ENCODE assay signal across 8 cellular contexts in the genomic region with DNA sequence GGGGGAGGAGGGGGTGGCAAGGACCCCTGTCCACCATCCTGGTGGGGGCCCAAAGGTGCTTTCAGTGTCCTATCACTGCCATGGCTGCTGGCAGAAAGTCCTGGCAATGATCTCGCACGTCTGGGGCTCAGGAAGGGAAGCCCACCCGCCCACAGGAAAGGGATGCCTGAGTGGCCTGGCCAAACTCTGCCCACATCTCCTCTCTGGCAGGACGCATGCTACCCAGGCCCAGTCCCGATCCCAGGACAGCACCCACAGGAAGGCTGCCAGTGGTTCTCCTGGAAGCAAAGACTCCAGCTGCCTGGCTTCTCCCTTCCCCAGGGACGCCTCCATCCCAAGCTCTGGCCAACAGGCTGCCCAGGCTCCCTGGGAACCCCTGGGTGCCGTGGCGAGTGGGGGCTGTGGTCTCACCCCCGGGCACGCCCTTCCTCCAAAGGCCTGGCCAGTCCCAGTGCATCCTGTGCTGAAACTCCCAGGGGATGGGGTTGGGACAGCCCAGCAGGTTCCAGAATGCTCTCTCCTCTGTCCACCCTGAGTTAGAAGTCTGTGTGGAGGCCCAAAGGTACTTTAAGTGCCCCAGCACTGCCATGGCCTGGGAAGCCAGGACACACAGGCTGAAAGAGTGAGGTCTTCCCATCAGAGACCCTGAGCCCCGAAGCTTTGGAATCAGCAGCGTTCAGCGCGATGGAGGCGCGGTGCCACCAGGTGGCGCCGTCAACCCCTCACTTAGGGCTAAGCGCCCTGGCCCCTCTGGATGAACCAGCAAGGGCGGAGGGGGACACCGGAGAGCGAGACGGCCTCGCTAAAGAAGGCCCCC. TPM values are rescaled to one million over a fixed set of nuclear protein-coding genes. Genes with fewer than 3 reads are reported as not detected.
DNase-seq lines count a peak whose midpoint lies in the region; ATAC-seq lines count a peak whose summit lies in the region.

No MANE protein-coding gene starts in this region.

- no peak for ATAC-seq in GM21737 (IDR thresholded peaks at IDR 0.05; ENCODE audit: unreplicated experiment)

- peak; percentile 37 for DNase-seq in COR-L47 (lab: John Stamatoyannopoulos, UW)
- DNase-seq in HCEC 1CT = peak; percentile 48
- peak; percentile 44 for DNase-seq in NCI-H460 (ENCODE audit: extremely low read depth, low read depth)
- DNase-seq in activated CD4-positive, alpha-beta T cell treated with anti-CD3 and anti-CD28 coated beads, Interleukin-2, amount 50 U/mL, for 1 hour = peak; percentile 69
- peak; percentile 11 to 64 for DNase-seq in dermis microvascular lymphatic vessel endothelial cell (ENCODE audit: low read depth in 2 of 2)
- DNase-seq in medulla oblongata (ENCODE audit: extremely low spot score) = peak; percentile 66
- peak; percentile 55 for DNase-seq in stimulated activated CD8-positive, alpha-beta memory T cell treated with anti-CD3 and anti-CD28 coated beads, Interleukin-15, amount 100 ng/mL, for 24 hours (ENCODE audit: low read depth)

RNA-seq across cellular contexts. Expression of a gene that starts 29.8 kb away (rescaled TPM):
- 14.8 and 16.1 TPM in 2 replicates for total RNA-seq in NCI-H460 (2014; rRNA removed; shearing (Covaris generic))
- 7.5 and 29.9 TPM in 2 replicates for polyA plus RNA-seq in NCI-H460 (2014; cell fraction: nucleus; rRNA removed)
- total RNA-seq in dermis microvascular lymphatic vessel endothelial cell = 16.3 and 25.7 TPM in 2 replicates
